8 cellular contexts compared by ENCODE assay signal in the genomic region with DNA sequence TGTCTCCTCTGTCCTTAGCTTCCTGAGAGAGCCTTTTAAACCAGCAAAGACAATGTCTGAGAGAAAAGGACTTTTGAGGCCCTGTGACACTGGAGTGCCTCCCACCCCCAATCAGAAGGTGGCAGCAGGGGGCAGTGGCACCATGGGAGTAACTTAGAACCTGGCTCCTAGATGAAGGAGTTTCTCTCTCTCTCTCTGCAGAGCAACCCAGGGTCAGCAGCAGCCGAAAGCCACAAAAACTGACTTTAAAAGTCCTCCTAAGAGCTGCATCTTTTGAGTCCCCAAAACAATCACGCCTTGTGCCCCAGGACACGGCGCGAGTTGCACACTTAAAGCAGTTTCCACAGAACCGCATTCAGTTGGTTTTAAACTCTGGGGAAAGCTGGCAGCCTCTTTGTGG. TPM values are rescaled to one million over a fixed set of nuclear protein-coding genes. Genes with fewer than 3 reads are reported as not detected.
DNase-seq lines count a peak whose midpoint lies in the region; ATAC-seq, FAIRE-seq and TF ChIP-seq lines count a peak whose summit lies in the region.

No MANE protein-coding gene starts in this region.

- H3K27me3 ChIP-seq in astrocyte (ENCODE audit: insufficient read depth, low read length) (no peaks in the 10 kb centered on the region), testis (no peaks in the 10 kb centered on the region)

- no peak for TF ChIP-seq POLR2A in testis (IDR thresholded peaks at IDR 0.05)

- H3K4me1 Mint-ChIP-seq in astrocyte (ENCODE audit: low read depth, unreplicated experiment): peaks cover 22% of the 10 kb centered on the region

- no peaks in the 10 kb centered on the region for H3K36me3 Mint-ChIP-seq in astrocyte (ENCODE audit: low read depth, unreplicated experiment)

- peak overlapping the region; percentile 10 for H3K4me2 ChIP-seq in astrocyte (ENCODE audit: low read length)

- H3K27ac ChIP-seq in 22Rv1 (no peak overlapping the region), astrocyte (ENCODE audit: low read depth, low read length) (no peak overlapping the region), testis (no peak overlapping the region)

- H3K4me3 Mint-ChIP-seq in astrocyte (ENCODE audit: unreplicated experiment): no peak overlapping the region

- intact Hi-C loops in testis (cut with DNase I; ENCODE audit: low total_unique reads): no loop called here

- TF ChIP-seq CTCF in 22Rv1 (IDR thresholded peaks at IDR 0.05) (peak; percentile 63), astrocyte (IDR thresholded peaks at IDR 0.05; ENCODE audit: insufficient read depth, low read depth, low read length) (peak; percentile 26), testis (IDR thresholded peaks at IDR 0.05) (peak in 1 of 3 experiments; percentile 33)

- no peak for FAIRE-seq in astrocyte (lab: Jason Lieb, UNC)

- H3K4me1 ChIP-seq in astrocyte (ENCODE audit: insufficient read depth, low read length) (peaks cover 13% of the 10 kb centered on the region), testis (no peaks in the 10 kb centered on the region)

- H3K27me3 Mint-ChIP-seq in astrocyte (ENCODE audit: low read depth, unreplicated experiment): peaks cover 2% of the 10 kb centered on the region

- no peaks in the 10 kb centered on the region for H4K20me1 ChIP-seq in astrocyte (ENCODE audit: insufficient read depth, low read length)

- peak overlapping the region; percentile 8 for H2AFZ ChIP-seq in astrocyte (ENCODE audit: low read depth, low read length)

- no peak overlapping the region for H3K4me3 ChIP-seq in astrocyte (ENCODE audit: insufficient read depth, low read depth, low read length)
- H3K4me3 ChIP-seq in testis: no peak overlapping the region

- ATAC-seq in GM21526 (IDR thresholded peaks at IDR 0.05; ENCODE audit: low FRiP score, unreplicated experiment): no peak

- H3K27ac Mint-ChIP-seq in astrocyte (ENCODE audit: unreplicated experiment): no peak overlapping the region

- no peaks in the 10 kb centered on the region for H3K79me2 ChIP-seq in astrocyte (ENCODE audit: insufficient read depth, low read length)

- 65 to 73% methylated on average over 6 of the region's 6 CpGs for WGBS in testis, 2 donors

- H3K9me3 ChIP-seq in astrocyte (ENCODE audit: insufficient read depth, low read depth, low read length) (no peaks in the 10 kb centered on the region), testis (no peaks in the 10 kb centered on the region)

- H3K9ac ChIP-seq in astrocyte (ENCODE audit: low read length): no peak overlapping the region

- no peaks in the 10 kb centered on the region for H3K9me3 Mint-ChIP-seq in astrocyte (ENCODE audit: unreplicated experiment)

- no peaks in the 10 kb centered on the region for H3K36me3 ChIP-seq in astrocyte (ENCODE audit: insufficient read depth, low read length)
- no peaks in the 10 kb centered on the region for H3K36me3 ChIP-seq in testis (ENCODE audit: low read depth, missing control alignments)

- DNase-seq in EH (ENCODE audit: low read depth) (peak; percentile 74), NCI-H146 treated with DMSO at 0.1 percent for 48 hours (lab: John Stamatoyannopoulos, UW; ENCODE audit: unreplicated experiment) (peak; percentile 6), astrocyte (ENCODE audit: low read depth) (no peak), iPS-NIHi7 (ENCODE audit: extremely low spot score) (peak; percentile 70), testis (peak; percentile 64)
- no peak for DNase-seq in activated CD8-positive, alpha-beta memory T cell treated with anti-CD3 and anti-CD28 coated beads, Interleukin-2, amount 50 U/mL, for 4 hours

RNA-seq across cellular contexts. Expression of a gene that starts 5.3 kb away (rescaled TPM):
- total RNA-seq in astrocyte (not detected in 2 replicates), testis (100 to 1,000 TPM; 193 to 639 TPM)
- polyA plus RNA-seq in testis (ENCODE audit: insufficient read depth, low read depth, low replicate concordance): 1,044 TPM

Comparison
In these comparisons a context has a peak if more than half of its experiments do, and no peak if none do; other contexts are left out.
1. DNase-seq: peak in EH (single experiment), NCI-H146 treated with DMSO at 0.1 percent for 48 hours (single experiment), iPS-NIHi7 (single experiment) and testis (single experiment); none in astrocyte (single experiment) and activated CD8-positive, alpha-beta memory T cell treated with anti-CD3 and anti-CD28 coated beads, Interleukin-2, amount 50 U/mL, for 4 hours (single experiment).
2. RNA of a gene that starts 5.3 kb away (total RNA-seq): 193 to 639 TPM in testis; not detected in astrocyte; every median in the first group is over 100 times any median in the second.